ENCODE assay signal across 14 cellular contexts in the genomic region with DNA sequence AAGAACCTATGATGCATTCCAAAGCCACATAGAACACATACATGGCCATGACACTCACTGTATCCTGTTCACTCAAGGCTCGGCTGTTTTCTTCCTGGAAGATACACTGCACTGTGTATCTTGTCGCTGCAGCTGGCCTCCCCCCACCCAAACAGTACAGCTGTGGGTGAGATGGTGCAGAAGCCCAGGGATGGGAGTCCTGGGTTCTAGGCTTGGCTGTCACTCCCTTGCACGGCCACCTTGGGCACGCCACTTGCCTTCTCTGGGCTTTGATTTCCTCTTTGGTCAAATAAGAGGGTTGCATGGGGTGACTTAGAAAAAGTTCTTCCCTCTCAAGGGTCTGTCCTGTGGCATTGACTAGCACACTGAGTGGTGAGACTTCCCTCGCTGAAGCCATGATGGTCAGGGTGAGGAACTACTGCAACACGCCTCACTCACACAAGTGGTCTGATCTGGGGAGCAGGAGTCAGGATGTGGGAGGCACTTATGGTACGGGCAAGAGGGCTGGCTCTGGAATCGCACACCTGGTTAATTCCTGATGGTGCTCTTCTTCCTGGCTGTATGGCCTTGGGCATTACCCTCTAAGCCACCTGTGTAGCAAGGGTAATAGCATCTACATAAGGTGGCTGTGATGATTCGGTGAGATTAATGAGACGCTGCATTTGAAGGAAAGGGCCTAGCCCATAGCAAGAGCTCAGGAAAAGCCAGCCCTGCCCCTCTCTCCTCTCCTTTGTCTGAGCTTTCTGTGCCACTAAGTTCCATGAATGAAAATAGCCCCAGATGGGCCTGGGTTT. TPM values are rescaled to one million over a fixed set of nuclear protein-coding genes. Genes with fewer than 3 reads are reported as not detected.
DNase-seq lines count a peak whose midpoint lies in the region; ATAC-seq, FAIRE-seq and TF ChIP-seq lines count a peak whose summit lies in the region.
"Had no signal": no experiment of that assay in that cellular context is flagged by ENCODE, and none has a peak within 500 bp of the region (broad histone marks: within the 10 kb centered on the region; RNA-seq: fewer than 3 reads in every experiment).

No MANE protein-coding gene starts in this region.

- H3K27ac ChIP-seq in ascending aorta = peak overlapping the region; percentile 82 to 89

- H3K4me3 ChIP-seq in ascending aorta = no peak overlapping the region
- H3K4me3 ChIP-seq: esophagus muscularis mucosa, upper lobe of left lung had no signal

- H3K27ac Mint-ChIP-seq in activated naive CD4-positive, alpha-beta T cell treated with anti-CD3 and anti-CD28 coated beads, Interleukin-2, amount 50 U/mL, for 72 hours = peak overlapping the region; percentile 13 to 51
- H3K27ac Mint-ChIP-seq in natural killer cell treated with Interleukin-12 subunit alpha and Interleukin-12 subunit beta and Interleukin-15 and Interleukin-18, amount 100 ng/mL, for 72 hours = peak overlapping the region; percentile 61 to 74
- H3K27ac Mint-ChIP-seq: activated T-helper 2 cell treated with anti-CD3 and anti-CD28 coated beads, Interferon-gamma antibody, Interleukin-2, Interleukin-4, amounts not matched to agents 10 μg/mL and 5 μg/mL and 100 μg/mL, durations not matched to agents 14 hours and 24 hours and 36 hours had no signal

- peak overlapping the region; percentile 16 for H3K4me3 Mint-ChIP-seq in natural killer cell treated with Interleukin-12 subunit alpha and Interleukin-12 subunit beta and Interleukin-15 and Interleukin-18, amount 100 ng/mL, for 72 hours

- peaks cover 0 to 20% of the 10 kb centered on the region in 2 donors for H3K36me3 Mint-ChIP-seq in activated naive CD4-positive, alpha-beta T cell treated with anti-CD3 and anti-CD28 coated beads, Interleukin-2, amount 50 U/mL, for 72 hours
- H3K36me3 Mint-ChIP-seq in natural killer cell treated with Interleukin-12 subunit alpha and Interleukin-12 subunit beta and Interleukin-15 and Interleukin-18, amount 100 ng/mL, for 72 hours = no peaks in the 10 kb centered on the region

- ATAC-seq in activated naive CD4-positive, alpha-beta T cell treated with anti-CD3 and anti-CD28 coated beads, Interleukin-2, amount 50 U/mL, for 72 hours = peak in 1 of 2 donors; percentile 17
- peak; percentile 35 to 67 for ATAC-seq in natural killer cell treated with Interleukin-12 subunit alpha and Interleukin-12 subunit beta and Interleukin-15 and Interleukin-18, amount 100 ng/mL, for 72 hours
- ATAC-seq: activated CD4-positive, CD25-positive, alpha-beta regulatory T cell treated with anti-CD3 and anti-CD28 coated beads, Interleukin-2, amount 50 U/mL, for 24 hours had no signal

- H3K9me3 ChIP-seq in ascending aorta = no peaks in the 10 kb centered on the region
- H3K9me3 ChIP-seq: esophagus muscularis mucosa, upper lobe of left lung had no signal

- H3K27me3 Mint-ChIP-seq in natural killer cell treated with Interleukin-12 subunit alpha and Interleukin-12 subunit beta and Interleukin-15 and Interleukin-18, amount 100 ng/mL, for 72 hours = peaks cover 2 to 8% of the 10 kb centered on the region in 2 donors

- no peak for TF ChIP-seq CTCF in ascending aorta (IDR thresholded peaks at IDR 0.05)

- H3K4me1 ChIP-seq in ascending aorta = peaks cover 3 to 26% of the 10 kb centered on the region in 2 donors

- no peaks in the 10 kb centered on the region for H3K27me3 ChIP-seq in ascending aorta
- H3K27me3 ChIP-seq: esophagus muscularis mucosa, upper lobe of left lung had no signal

- no peak for DNase-seq in activated naive CD4-positive, alpha-beta T cell treated with anti-CD3 and anti-CD28 coated beads, Interleukin-2, amount 50 U/mL, for 72 hours (ENCODE audit: low spot score in 2 of 2)
- no peak for DNase-seq in activated naive CD4-positive, alpha-beta T cell treated with Interleukin-2 at 50 U/mL for 16 hours
- DNase-seq in ascending aorta (ENCODE audit: low spot score in 2 of 2) (no peak), urothelium cell line (ENCODE audit: low spot score) (no peak), SIG-M5 (lab: John Stamatoyannopoulos, UW) (no peak), retina (no peak), NAMALWA (ENCODE audit: low spot score) (no peak)
- DNase-seq in natural killer cell treated with Interleukin-12 subunit alpha and Interleukin-12 subunit beta and Interleukin-15 and Interleukin-18, amount 100 ng/mL, for 72 hours (ENCODE audit: low spot score) = no peak
- DNase-seq: HCEC 1CT, NCI-H1417 treated with DMSO at 0.1 percent for 48 hours, upper lobe of left lung had no signal

- H3K9me3 Mint-ChIP-seq in activated naive CD4-positive, alpha-beta T cell treated with anti-CD3 and anti-CD28 coated beads, Interleukin-2, amount 50 U/mL, for 72 hours = peaks cover 0 to 7% of the 10 kb centered on the region in 2 donors
- peaks cover 3% of the 10 kb centered on the region for H3K9me3 Mint-ChIP-seq in natural killer cell treated with Interleukin-12 subunit alpha and Interleukin-12 subunit beta and Interleukin-15 and Interleukin-18, amount 100 ng/mL, for 72 hours
- H3K9me3 Mint-ChIP-seq: activated T-helper 2 cell treated with anti-CD3 and anti-CD28 coated beads, Interferon-gamma antibody, Interleukin-2, Interleukin-4, amounts not matched to agents 10 μg/mL and 5 μg/mL and 100 μg/mL, durations not matched to agents 14 hours and 24 hours and 36 hours had no signal

- peaks cover 29 to 51% of the 10 kb centered on the region in 2 donors for H3K4me1 Mint-ChIP-seq in natural killer cell treated with Interleukin-12 subunit alpha and Interleukin-12 subunit beta and Interleukin-15 and Interleukin-18, amount 100 ng/mL, for 72 hours (ENCODE audit: low read depth in 2 of 2)

- peaks cover 12 to 30% of the 10 kb centered on the region in 2 donors for H3K36me3 ChIP-seq in ascending aorta

- peak; percentile 69 for FAIRE-seq in urothelium cell line (lab: Jason Lieb, UNC)

- intact Hi-C loops in ascending aorta (cut with DNase I) = no loop called here

RNA-seq across cellular contexts. Expression of gene ANP32A, which starts 44.0 kb away (rescaled TPM):
- total RNA-seq in activated naive CD4-positive, alpha-beta T cell treated with anti-CD3 and anti-CD28 coated beads, Interleukin-2, amount 50 U/mL, for 72 hours = 100 to 1,000 TPM; 136 to 237 TPM
- total RNA-seq in ascending aorta = 19.2 TPM
- total RNA-seq in natural killer cell treated with Interleukin-12 subunit alpha and Interleukin-12 subunit beta and Interleukin-15 and Interleukin-18, amount 100 ng/mL, for 72 hours = 100 to 1,000 TPM; 208 to 278 TPM
